In the genomic region with DNA sequence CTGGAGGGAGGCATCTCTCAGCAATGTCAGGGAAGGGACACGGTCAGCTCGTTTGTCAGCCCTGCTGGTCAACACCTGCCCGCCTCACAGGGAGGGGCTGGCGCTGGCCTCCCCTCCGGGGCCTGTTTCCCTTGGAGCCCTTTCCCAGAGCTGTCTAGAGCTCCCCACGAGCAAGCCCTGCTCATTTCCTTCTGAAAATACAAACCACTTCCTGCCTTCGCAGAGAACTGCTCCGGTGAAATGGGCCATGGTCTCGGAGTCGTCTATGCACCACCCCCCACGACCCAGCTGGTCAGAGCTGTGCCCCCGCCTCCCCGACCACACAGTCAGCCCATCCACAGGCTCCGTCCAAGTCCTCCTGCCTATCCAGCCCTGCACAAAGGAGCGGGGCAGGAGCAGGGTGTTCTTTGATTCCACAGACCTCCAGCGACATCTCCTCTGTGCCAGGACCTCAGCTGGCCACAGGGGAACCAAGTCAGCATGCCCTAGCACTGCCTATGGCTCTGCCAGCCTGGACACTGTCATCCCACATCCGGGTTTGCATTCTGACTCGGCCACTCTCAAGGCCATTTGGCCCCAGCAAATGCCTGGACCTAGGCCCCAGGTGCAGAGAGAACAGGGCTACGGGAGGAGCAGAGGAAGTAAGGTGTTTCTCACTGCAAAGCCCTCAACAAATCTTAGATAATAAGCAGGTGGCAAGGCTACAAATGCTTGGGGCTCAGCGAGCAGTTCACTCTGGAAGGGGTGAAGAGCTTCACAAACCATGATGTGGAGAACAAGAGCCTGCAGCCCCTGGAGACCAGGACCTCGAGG, we compare ENCODE assay signal across 1 cellular context.
TF ChIP-seq lines count a peak whose summit lies in the region.

No MANE protein-coding gene starts in this region.

TF ChIP-seq in HepG2, 621 proteins besides CTCF, POLR2A, EP300 and RAD21 (continued from another document):
- TF ChIP-seq, protein P1, sequence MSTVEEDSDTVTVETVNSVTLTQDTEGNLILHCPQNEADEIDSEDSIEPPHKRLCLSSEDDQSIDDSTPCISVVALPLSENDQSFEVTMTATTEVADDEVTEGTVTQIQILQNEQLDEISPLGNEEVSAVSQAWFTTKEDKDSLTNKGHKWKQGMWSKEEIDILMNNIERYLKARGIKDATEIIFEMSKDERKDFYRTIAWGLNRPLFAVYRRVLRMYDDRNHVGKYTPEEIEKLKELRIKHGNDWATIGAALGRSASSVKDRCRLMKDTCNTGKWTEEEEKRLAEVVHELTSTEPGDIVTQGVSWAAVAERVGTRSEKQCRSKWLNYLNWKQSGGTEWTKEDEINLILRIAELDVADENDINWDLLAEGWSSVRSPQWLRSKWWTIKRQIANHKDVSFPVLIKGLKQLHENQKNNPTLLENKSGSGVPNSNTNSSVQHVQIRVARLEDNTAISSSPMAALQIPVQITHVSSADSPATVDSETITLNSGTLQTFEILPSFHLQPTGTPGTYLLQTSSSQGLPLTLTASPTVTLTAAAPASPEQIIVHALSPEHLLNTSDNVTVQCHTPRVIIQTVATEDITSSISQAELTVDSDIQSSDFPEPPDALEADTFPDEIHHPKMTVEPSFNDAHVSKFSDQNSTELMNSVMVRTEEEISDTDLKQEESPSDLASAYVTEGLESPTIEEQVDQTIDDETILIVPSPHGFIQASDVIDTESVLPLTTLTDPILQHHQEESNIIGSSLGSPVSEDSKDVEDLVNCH (CRISPR knock-in tag; IDR thresholded peaks at IDR 0.05), result no peak
- TF ChIP-seq, protein P2, sequence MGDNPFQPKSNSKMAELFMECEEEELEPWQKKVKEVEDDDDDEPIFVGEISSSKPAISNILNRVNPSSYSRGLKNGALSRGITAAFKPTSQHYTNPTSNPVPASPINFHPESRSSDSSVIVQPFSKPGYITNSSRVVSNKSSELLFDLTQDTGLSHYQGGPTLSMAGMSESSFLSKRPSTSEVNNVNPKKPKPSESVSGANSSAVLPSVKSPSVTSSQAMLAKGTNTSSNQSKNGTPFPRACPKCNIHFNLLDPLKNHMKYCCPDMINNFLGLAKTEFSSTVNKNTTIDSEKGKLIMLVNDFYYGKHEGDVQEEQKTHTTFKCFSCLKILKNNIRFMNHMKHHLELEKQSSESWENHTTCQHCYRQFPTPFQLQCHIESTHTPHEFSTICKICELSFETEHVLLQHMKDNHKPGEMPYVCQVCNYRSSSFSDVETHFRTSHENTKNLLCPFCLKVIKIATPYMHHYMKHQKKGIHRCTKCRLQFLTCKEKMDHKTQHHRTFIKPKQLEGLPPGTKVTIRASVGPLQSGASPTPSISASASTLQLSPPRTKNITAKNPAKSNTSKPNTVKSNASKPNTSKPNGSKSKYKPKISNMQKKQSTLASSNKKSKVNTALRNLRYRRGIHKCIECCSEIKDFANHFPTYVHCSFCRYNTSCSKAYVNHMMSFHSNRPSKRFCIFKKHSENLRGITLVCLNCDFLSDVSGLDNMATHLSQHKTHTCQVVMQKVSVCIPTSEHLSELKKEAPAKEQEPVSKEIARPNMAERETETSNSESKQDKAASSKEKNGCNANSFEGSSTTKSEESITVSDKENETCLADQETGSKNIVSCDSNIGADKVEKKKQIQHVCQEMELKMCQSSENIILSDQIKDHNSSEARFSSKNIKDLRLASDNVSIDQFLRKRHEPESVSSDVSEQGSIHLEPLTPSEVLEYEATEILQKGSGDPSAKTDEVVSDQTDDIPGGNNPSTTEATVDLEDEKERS (CRISPR knock-in tag; IDR thresholded peaks at IDR 0.05), result no peak
- TF ChIP-seq ZMYM3 (CRISPR knock-in tag; IDR thresholded peaks at IDR 0.05), result no peak
- no peak for TF ChIP-seq ZNF143 (CRISPR knock-in tag; IDR thresholded peaks at IDR 0.05)
- TF ChIP-seq, protein P3, sequence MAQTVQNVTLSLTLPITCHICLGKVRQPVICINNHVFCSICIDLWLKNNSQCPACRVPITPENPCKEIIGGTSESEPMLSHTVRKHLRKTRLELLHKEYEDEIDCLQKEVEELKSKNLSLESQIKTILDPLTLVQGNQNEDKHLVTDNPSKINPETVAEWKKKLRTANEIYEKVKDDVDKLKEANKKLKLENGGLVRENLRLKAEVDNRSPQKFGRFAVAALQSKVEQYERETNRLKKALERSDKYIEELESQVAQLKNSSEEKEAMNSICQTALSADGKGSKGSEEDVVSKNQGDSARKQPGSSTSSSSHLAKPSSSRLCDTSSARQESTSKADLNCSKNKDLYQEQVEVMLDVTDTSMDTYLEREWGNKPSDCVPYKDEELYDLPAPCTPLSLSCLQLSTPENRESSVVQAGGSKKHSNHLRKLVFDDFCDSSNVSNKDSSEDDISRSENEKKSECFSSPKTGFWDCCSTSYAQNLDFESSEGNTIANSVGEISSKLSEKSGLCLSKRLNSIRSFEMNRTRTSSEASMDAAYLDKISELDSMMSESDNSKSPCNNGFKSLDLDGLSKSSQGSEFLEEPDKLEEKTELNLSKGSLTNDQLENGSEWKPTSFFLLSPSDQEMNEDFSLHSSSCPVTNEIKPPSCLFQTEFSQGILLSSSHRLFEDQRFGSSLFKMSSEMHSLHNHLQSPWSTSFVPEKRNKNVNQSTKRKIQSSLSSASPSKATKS (CRISPR knock-in tag; IDR thresholded peaks at IDR 0.05), result no peak
- TF ChIP-seq GZF1 (CRISPR knock-in tag; IDR thresholded peaks at IDR 0.05), result no peak
- TF ChIP-seq, protein P4, sequence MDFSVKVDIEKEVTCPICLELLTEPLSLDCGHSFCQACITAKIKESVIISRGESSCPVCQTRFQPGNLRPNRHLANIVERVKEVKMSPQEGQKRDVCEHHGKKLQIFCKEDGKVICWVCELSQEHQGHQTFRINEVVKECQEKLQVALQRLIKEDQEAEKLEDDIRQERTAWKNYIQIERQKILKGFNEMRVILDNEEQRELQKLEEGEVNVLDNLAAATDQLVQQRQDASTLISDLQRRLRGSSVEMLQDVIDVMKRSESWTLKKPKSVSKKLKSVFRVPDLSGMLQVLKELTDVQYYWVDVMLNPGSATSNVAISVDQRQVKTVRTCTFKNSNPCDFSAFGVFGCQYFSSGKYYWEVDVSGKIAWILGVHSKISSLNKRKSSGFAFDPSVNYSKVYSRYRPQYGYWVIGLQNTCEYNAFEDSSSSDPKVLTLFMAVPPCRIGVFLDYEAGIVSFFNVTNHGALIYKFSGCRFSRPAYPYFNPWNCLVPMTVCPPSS (IDR thresholded peaks at IDR 0.05), result no peak
